8 cellular contexts compared by ENCODE assay signal in the genomic region with DNA sequence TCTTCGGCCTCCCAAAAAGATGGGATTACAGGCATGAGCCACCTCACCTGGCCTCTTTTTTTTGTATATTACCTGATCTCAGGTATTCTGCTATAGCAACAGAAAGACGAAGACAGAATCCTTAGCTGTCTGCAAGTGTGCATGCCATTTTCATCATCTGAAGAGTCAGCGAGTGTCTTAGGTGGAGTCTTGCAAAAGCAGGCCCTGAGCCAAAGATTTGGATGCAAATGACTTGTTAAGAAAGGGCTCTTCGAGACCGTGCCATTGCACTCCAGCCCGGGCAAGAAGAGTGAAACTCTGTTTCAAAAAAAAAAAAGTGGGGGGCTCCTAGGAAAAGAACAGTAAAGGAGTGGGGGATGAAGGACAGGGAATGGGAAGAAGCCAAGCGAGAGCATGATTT. TPM values are rescaled to one million over a fixed set of nuclear protein-coding genes. Genes with fewer than 3 reads are reported as not detected.
A peak's percentile ranks its signal among the peaks of the same experiment; 100 is the strongest.
DNase-seq lines count a peak whose midpoint lies in the region; ATAC-seq and TF ChIP-seq lines count a peak whose summit lies in the region.

No MANE protein-coding gene starts in this region.

- H3K4me1 ChIP-seq in left ventricle myocardium inferior: peaks cover 54% of the 10 kb centered on the region
- peaks cover 37% of the 10 kb centered on the region for H3K4me1 ChIP-seq in adipocyte (ENCODE audit: control insufficient read depth, insufficient read depth, low read length)
- H3K4me1 ChIP-seq in lower lobe of right lung: peaks cover 66% of the 10 kb centered on the region
- H3K4me1 ChIP-seq in urinary bladder (ENCODE audit: insufficient read depth): peaks cover 1% of the 10 kb centered on the region

- H3K36me3 ChIP-seq in left ventricle myocardium inferior: no peaks in the 10 kb centered on the region
- no peaks in the 10 kb centered on the region for H3K36me3 ChIP-seq in adipocyte (ENCODE audit: control insufficient read depth, insufficient read depth, low read length, severe bottlenecking)
- H3K36me3 ChIP-seq in lower lobe of right lung: no peaks in the 10 kb centered on the region
- H3K36me3 ChIP-seq in urinary bladder (ENCODE audit: insufficient read depth): no peaks in the 10 kb centered on the region

- ATAC-seq in Right ventricle myocardium inferior (no peak), lower lobe of right lung (no peak), HG02938 (IDR thresholded peaks at IDR 0.05; ENCODE audit: unreplicated experiment) (no peak), GM18520 (IDR thresholded peaks at IDR 0.05; ENCODE audit: unreplicated experiment) (no peak)

- WGBS in urinary bladder: 55% methylated on average over 7 of the region's 7 CpGs

- H3K27ac ChIP-seq in left ventricle myocardium inferior (replicated peaks) (peak overlapping the region; percentile 99), lower lobe of right lung (peak overlapping the region; percentile 97), urinary bladder (ENCODE audit: low read depth) (peak overlapping the region; percentile 70)

- H3K4me3 ChIP-seq in left ventricle myocardium inferior: peak overlapping the region; percentile 35
- H3K4me3 ChIP-seq in adipocyte (ENCODE audit: low read length): peak overlapping the region; percentile 60
- H3K4me3 ChIP-seq in lower lobe of right lung: peak overlapping the region; percentile 27
- no peak overlapping the region for H3K4me3 ChIP-seq in urinary bladder (ENCODE audit: low read depth, low read length)

- H3K9me3 ChIP-seq in left ventricle myocardium inferior (replicated peaks) (no peaks in the 10 kb centered on the region), adipocyte (ENCODE audit: control insufficient read depth, low read length) (no peaks in the 10 kb centered on the region), lower lobe of right lung (no peaks in the 10 kb centered on the region)

- H3K9ac ChIP-seq in adipocyte (ENCODE audit: low read length): peak overlapping the region; percentile 62

- H3K27me3 ChIP-seq in left ventricle myocardium inferior (ENCODE audit: low read depth): no peaks in the 10 kb centered on the region
- H3K27me3 ChIP-seq in adipocyte (replicated peaks; ENCODE audit: control insufficient read depth, insufficient read depth, low read length): no peaks in the 10 kb centered on the region
- H3K27me3 ChIP-seq in lower lobe of right lung (ENCODE audit: low read depth): no peaks in the 10 kb centered on the region

- TF ChIP-seq CTCF in left ventricle myocardium inferior (IDR thresholded peaks at IDR 0.05; ENCODE audit: borderline replicate concordance) (no peak), lower lobe of right lung (IDR thresholded peaks at IDR 0.05) (no peak)

- DNase-seq in left ventricle myocardium inferior: no peak
- no peak for DNase-seq in Right ventricle myocardium inferior (ENCODE audit: missing footprints)
- no peak for DNase-seq in adipocyte (ENCODE audit: low read depth)
- DNase-seq in lower lobe of right lung: no peak
- DNase-seq in GM19238 (ENCODE audit: insufficient read length, low spot score): no peak

- intact Hi-C loops in left ventricle myocardium inferior (cut with micrococcal nuclease): loop anchor here (2.0 kb wide), 1 partner anchor 13 kb away; no protein-coding TSS in a partner anchor
- intact Hi-C loops in Right ventricle myocardium inferior (cut with DNase I): no loop called here
- intact Hi-C loops in lower lobe of right lung (cut with DNase I): no loop called here

RNA-seq across cellular contexts. Expression of gene TRIM69, which starts 10.2 kb away (rescaled TPM):
- total RNA-seq in left ventricle myocardium inferior (57.6 TPM), Right ventricle myocardium inferior (51.9 TPM), lower lobe of right lung (27.2 TPM), urinary bladder (22.0 TPM)
- 40.8 TPM for polyA plus RNA-seq in urinary bladder

RNA-seq across cellular contexts. Expression of gene B2M, which starts 14.8 kb away (rescaled TPM):
- total RNA-seq in left ventricle myocardium inferior (1,128 TPM), Right ventricle myocardium inferior (1,155 TPM), lower lobe of right lung (4,741 TPM), urinary bladder (1,910 TPM)
- polyA plus RNA-seq in urinary bladder: 3,964 TPM

RNA-seq across cellular contexts. Expression of gene PATL2, which starts 15.0 kb away (rescaled TPM):
- total RNA-seq in left ventricle myocardium inferior (3.7 TPM), Right ventricle myocardium inferior (3.3 TPM), lower lobe of right lung (4.5 TPM), urinary bladder (1.7 TPM)
- polyA plus RNA-seq in urinary bladder: 0.57 TPM
